Comparison of ENCODE assay signal across 29 cellular contexts in genomic region chr2:199807966-199808365, GRCh38. TPM values are rescaled to one million over a fixed set of nuclear protein-coding genes. Genes with fewer than 3 reads are reported as not detected.
"Had no signal": no experiment of that assay in that cellular context is flagged by ENCODE, and none has a peak within 500 bp of the region (broad histone marks: within the 10 kb centered on the region; RNA-seq: fewer than 3 reads in every experiment).

No MANE protein-coding gene starts in this region.

- H3K36me3 Mint-ChIP-seq: neural progenitor cell; stimulated activated effector memory CD8-positive, alpha-beta T cell treated with anti-CD3 and anti-CD28 coated beads, Interleukin-12 subunit alpha, Interleukin-12 subunit beta, amount 100 ng/mL, for 72 hours; stimulated activated naive B cell treated with anti-CD40 and anti-IgM and Interleukin-4, amounts not matched to agents 10 μg/mL and 1 μg/mL and 100 μg/mL, for 72 hours had no signal

- H3K27me3 ChIP-seq: neural progenitor cell, ovary, right lobe of liver, sigmoid colon, stomach, thyroid gland, tibial nerve, upper lobe of left lung, vagina had no signal

- H3K27me3 Mint-ChIP-seq: progenitor cell of endocrine pancreas; stimulated activated naive B cell treated with anti-CD40 and anti-IgM and Interleukin-4, amounts not matched to agents 10 μg/mL and 1 μg/mL and 100 μg/mL, for 72 hours; stimulated activated naive CD8-positive, alpha-beta T cell treated with anti-CD3 and anti-CD28 coated beads, Interleukin-15, Interleukin-2, amounts not matched to agents 100 ng/mL and 50 ng/mL, for 24 hours had no signal

- H3K4me3 Mint-ChIP-seq: nephron; neural progenitor cell; stimulated activated effector memory CD8-positive, alpha-beta T cell treated with anti-CD3 and anti-CD28 coated beads, Interleukin-12 subunit alpha, Interleukin-12 subunit beta, amount 100 ng/mL, for 72 hours; stimulated activated naive B cell treated with anti-CD40 and anti-IgM and Interleukin-4, amounts not matched to agents 10 μg/mL and 1 μg/mL and 100 μg/mL, for 72 hours; stimulated activated naive CD8-positive, alpha-beta T cell treated with anti-CD3 and anti-CD28 coated beads, Interleukin-15, Interleukin-2, amounts not matched to agents 100 ng/mL and 50 ng/mL, for 24 hours had no signal

- H3K27ac Mint-ChIP-seq: nephron; neural progenitor cell; progenitor cell of endocrine pancreas; stimulated activated effector memory CD8-positive, alpha-beta T cell treated with anti-CD3 and anti-CD28 coated beads, Interleukin-12 subunit alpha, Interleukin-12 subunit beta, amount 100 ng/mL, for 72 hours; stimulated activated naive B cell treated with anti-CD40 and anti-IgM and Interleukin-4, amounts not matched to agents 10 μg/mL and 1 μg/mL and 100 μg/mL, for 72 hours; stimulated activated naive CD8-positive, alpha-beta T cell treated with anti-CD3 and anti-CD28 coated beads, Interleukin-15, Interleukin-2, amounts not matched to agents 100 ng/mL and 50 ng/mL, for 24 hours had no signal

- DNase-seq: occipital lobe; ovary; posterior cingulate gyrus; psoas muscle; right cardiac atrium; right lobe of liver; sigmoid colon; small intestine; stimulated activated CD4-positive, alpha-beta T cell treated with anti-CD3 and anti-CD28 coated beads, Interleukin-15, amount 100 ng/mL, for 24 hours; stimulated activated CD4-positive, alpha-beta T cell treated with anti-CD3 and anti-CD28 coated beads, Interleukin-2, amount 100 ng/mL, for 24 hours; stimulated activated CD4-positive, alpha-beta T cell treated with anti-CD3 and anti-CD28 coated beads, Interleukin-2, amount 100 ng/mL, for 48 hours; stimulated activated CD4-positive, alpha-beta T cell treated with anti-CD3 and anti-CD28 coated beads, Interleukin-4, amount 100 ng/mL, for 24 hours; stimulated activated naive B cell treated with anti-CD40 and anti-IgM and Interleukin-4, amounts not matched to agents 10 μg/mL and 1 μg/mL and 100 μg/mL, for 72 hours; stimulated activated naive CD4-positive, alpha-beta T cell treated with Interleukin-2 at 50 U/mL for 16 hours; stomach; thyroid gland; trophoblast cell; upper lobe of left lung had no signal

- H3K9ac ChIP-seq: neural progenitor cell, parathyroid adenoma had no signal

- H3K4me1 ChIP-seq: parathyroid adenoma, right lobe of liver, tibial nerve, upper lobe of left lung, vagina had no signal

- H3K9me3 ChIP-seq: ovary, psoas muscle, right lobe of liver, sigmoid colon, stomach, thoracic aorta, thyroid gland, tibial nerve, upper lobe of left lung, vagina had no signal

- H3K4me1 Mint-ChIP-seq: stimulated activated effector memory CD8-positive, alpha-beta T cell treated with anti-CD3 and anti-CD28 coated beads, Interleukin-12 subunit alpha, Interleukin-12 subunit beta, amount 100 ng/mL, for 72 hours; stimulated activated naive B cell treated with anti-CD40 and anti-IgM and Interleukin-4, amounts not matched to agents 10 μg/mL and 1 μg/mL and 100 μg/mL, for 72 hours had no signal

- FAIRE-seq: small intestine, urothelium cell line had no signal

- H3K9me3 Mint-ChIP-seq: nephron; neural progenitor cell; stimulated activated effector memory CD8-positive, alpha-beta T cell treated with anti-CD3 and anti-CD28 coated beads, Interleukin-12 subunit alpha, Interleukin-12 subunit beta, amount 100 ng/mL, for 72 hours; stimulated activated naive CD8-positive, alpha-beta T cell treated with anti-CD3 and anti-CD28 coated beads, Interleukin-15, Interleukin-2, amounts not matched to agents 100 ng/mL and 50 ng/mL, for 24 hours had no signal

- H3K27ac ChIP-seq: neural progenitor cell, ovary, parathyroid adenoma, psoas muscle, right lobe of liver, stomach, thoracic aorta, tibial nerve, upper lobe of left lung, vagina had no signal

- H3K4me3 ChIP-seq: neural progenitor cell, ovary, psoas muscle, right lobe of liver, sigmoid colon, stomach, thoracic aorta, thyroid gland, tibial nerve, upper lobe of left lung, vagina had no signal

- H3K36me3 ChIP-seq: neural progenitor cell, ovary, right lobe of liver, sigmoid colon, stomach, thoracic aorta, thyroid gland, tibial nerve, upper lobe of left lung, vagina had no signal

RNA-seq across cellular contexts. Expression of gene FTCDNL1, which starts 43.0 kb away (rescaled TPM):
- polyA plus RNA-seq: neural cell had no signal
